Comparison of ENCODE assay signal across 1 cellular context in the genomic region with DNA sequence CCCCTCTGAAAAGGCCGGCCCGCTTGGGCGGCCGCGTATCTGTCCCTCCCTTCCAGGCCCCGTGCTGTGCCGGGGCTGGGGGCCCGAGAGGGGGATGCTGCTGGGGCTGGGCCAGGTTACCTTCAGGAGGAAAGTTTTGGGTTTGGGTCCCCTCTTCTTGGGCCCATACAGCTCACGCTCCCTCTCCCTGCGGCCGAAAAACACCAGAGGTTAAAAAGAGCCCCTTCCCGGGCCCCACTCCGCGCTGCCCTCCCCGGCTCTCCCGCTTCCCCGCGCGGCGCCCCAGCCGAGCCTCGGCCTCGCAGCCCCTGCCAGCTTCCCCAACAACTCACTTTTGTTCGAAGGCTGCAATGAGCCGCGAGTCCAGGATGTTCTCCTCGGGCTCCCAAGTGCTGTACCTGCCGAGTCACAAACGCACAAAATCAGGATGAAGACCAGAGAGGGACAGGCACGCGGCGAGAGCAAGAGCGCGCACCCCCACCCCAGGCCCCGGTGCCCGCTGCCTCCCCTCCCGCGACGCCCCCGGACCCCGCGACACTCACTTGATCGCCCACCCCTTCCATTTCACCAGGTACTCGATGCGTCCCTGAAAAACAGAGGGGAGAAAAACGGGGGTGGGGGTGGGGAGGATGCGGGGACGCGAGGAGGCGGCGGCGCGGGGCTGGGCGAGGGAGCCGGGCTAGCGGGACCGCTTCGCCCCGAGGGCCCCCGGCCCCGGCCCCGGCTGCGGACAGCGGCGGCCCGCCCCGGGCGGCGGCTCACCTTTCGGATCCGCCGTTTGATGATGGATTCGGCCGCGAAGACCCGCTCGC.
TF ChIP-seq lines count a peak whose summit lies in the region.

No MANE protein-coding gene starts in this region.

TF ChIP-seq in WTC11, 78 proteins besides CTCF, POLR2A, EP300 and RAD21 (continued from another document):
- no peak for TF ChIP-seq ARID4B (CRISPR knock-in tag; IDR thresholded peaks at IDR 0.05; ENCODE audit: borderline replicate concordance)
- TF ChIP-seq CBFB (CRISPR knock-in tag; IDR thresholded peaks at IDR 0.05; ENCODE audit: low read depth) = no peak
- no peak for TF ChIP-seq RELA (CRISPR knock-in tag; IDR thresholded peaks at IDR 0.05; ENCODE audit: borderline replicate concordance)
- TF ChIP-seq, protein P1, sequence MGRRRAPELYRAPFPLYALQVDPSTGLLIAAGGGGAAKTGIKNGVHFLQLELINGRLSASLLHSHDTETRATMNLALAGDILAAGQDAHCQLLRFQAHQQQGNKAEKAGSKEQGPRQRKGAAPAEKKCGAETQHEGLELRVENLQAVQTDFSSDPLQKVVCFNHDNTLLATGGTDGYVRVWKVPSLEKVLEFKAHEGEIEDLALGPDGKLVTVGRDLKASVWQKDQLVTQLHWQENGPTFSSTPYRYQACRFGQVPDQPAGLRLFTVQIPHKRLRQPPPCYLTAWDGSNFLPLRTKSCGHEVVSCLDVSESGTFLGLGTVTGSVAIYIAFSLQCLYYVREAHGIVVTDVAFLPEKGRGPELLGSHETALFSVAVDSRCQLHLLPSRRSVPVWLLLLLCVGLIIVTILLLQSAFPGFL (CRISPR knock-in tag; IDR thresholded peaks at IDR 0.05; ENCODE audit: borderline replicate concordance) = no peak
